Comparison of ENCODE assay signal across 38 cellular contexts in genomic region chr9:133173056-133173455, GRCh38. TPM values are rescaled to one million over a fixed set of nuclear protein-coding genes. Genes with fewer than 3 reads are reported as not detected.
"Had no signal": no experiment of that assay in that cellular context is flagged by ENCODE, and none has a peak within 500 bp of the region (broad histone marks: within the 10 kb centered on the region; RNA-seq: fewer than 3 reads in every experiment).

No MANE protein-coding gene starts in this region.

- H3K27ac Mint-ChIP-seq: activated B cell treated with CpG ODN at 0.5 μM for 24 hours; activated CD4-positive, alpha-beta T cell treated with anti-CD3 and anti-CD28 coated beads, Interleukin-2, amount 10 ng/mL, durations not matched to agents 24 days and 14 days; activated CD8-positive, alpha-beta T cell treated with anti-CD3 and anti-CD28 coated beads for 36 hours; activated naive CD4-positive, alpha-beta T cell treated with anti-CD3 and anti-CD28 coated beads for 36 hours; activated naive CD4-positive, alpha-beta T cell treated with anti-CD3 and anti-CD28 coated beads, Interleukin-2, amount 50 U/mL, for 72 hours; activated naive CD8-positive, alpha-beta T cell treated with anti-CD3 and anti-CD28 coated beads for 36 hours; activated T-cell treated with anti-CD3 and anti-CD28 coated beads, Interleukin-2, amount 50 U/mL, for 72 hours; activated T-helper 1 cell treated with anti-CD3 and anti-CD28 coated beads, Interleukin-12 subunit alpha, Interleukin-12 subunit beta, Interleukin-2, Interleukin-4 antibody, amounts not matched to agents 30 ng/mL and 10 ng/mL and 1 ng/mL, durations not matched to agents 14 hours and 24 hours and 36 hours; activated T-helper 17 cell treated with anti-CD3 and anti-CD28 coated beads, Interleukin-2, amount 50 U/mL, for 72 hours; T-helper 1 cell treated with Interleukin-12 subunit alpha and Interleukin-12 subunit beta and Interleukin-4 antibody, amounts not matched to agents 30 μg/mL and 1 μg/mL, for 36 hours; T-helper 2 cell treated with Interferon-gamma antibody and Interleukin-4, amounts not matched to agents 5 μg/mL and 100 μg/mL, for 36 hours had no signal

- H3K4me1 Mint-ChIP-seq: activated CD4-positive, alpha-beta T cell treated with anti-CD3 and anti-CD28 coated beads, Interleukin-2, amount 10 ng/mL, durations not matched to agents 24 days and 14 days; activated naive CD8-positive, alpha-beta T cell treated with anti-CD3 and anti-CD28 coated beads for 36 hours; activated T-helper 17 cell treated with anti-CD3 and anti-CD28 coated beads, Interleukin-2, amount 50 U/mL, for 72 hours had no signal

- H3K36me3 ChIP-seq: adrenal gland, brain microvascular endothelial cell, breast epithelium had no signal

- H3K27me3 ChIP-seq: adrenal gland, body of pancreas had no signal

- H3K36me3 Mint-ChIP-seq: activated naive CD4-positive, alpha-beta T cell treated with anti-CD3 and anti-CD28 coated beads, Interleukin-2, amount 50 U/mL, for 72 hours; activated naive CD8-positive, alpha-beta T cell treated with anti-CD3 and anti-CD28 coated beads for 36 hours had no signal

- H3K27ac ChIP-seq: adrenal gland, body of pancreas, brain microvascular endothelial cell, breast epithelium, VCaP had no signal

- H3K4me3 Mint-ChIP-seq: activated B cell treated with CpG ODN at 0.5 μM for 24 hours; activated CD4-positive, alpha-beta T cell treated with anti-CD3 and anti-CD28 coated beads, Interleukin-2, amount 10 ng/mL, durations not matched to agents 24 days and 14 days; activated CD8-positive, alpha-beta T cell treated with anti-CD3 and anti-CD28 coated beads for 36 hours; activated naive CD4-positive, alpha-beta T cell treated with anti-CD3 and anti-CD28 coated beads for 36 hours; activated naive CD8-positive, alpha-beta T cell treated with anti-CD3 and anti-CD28 coated beads for 36 hours; activated T-cell treated with anti-CD3 and anti-CD28 coated beads, Interleukin-2, amount 50 U/mL, for 4 hours; activated T-cell treated with anti-CD3 and anti-CD28 coated beads, Interleukin-2, amount 50 U/mL, for 72 hours; activated T-helper 1 cell treated with anti-CD3 and anti-CD28 coated beads, Interleukin-12 subunit alpha, Interleukin-12 subunit beta, Interleukin-2, Interleukin-4 antibody, amounts not matched to agents 30 ng/mL and 10 ng/mL and 1 ng/mL, durations not matched to agents 14 hours and 24 hours and 36 hours; activated T-helper 17 cell treated with anti-CD3 and anti-CD28 coated beads, Interleukin-2, amount 50 U/mL, for 72 hours; T-helper 1 cell treated with Interleukin-12 subunit alpha and Interleukin-12 subunit beta and Interleukin-4 antibody, amounts not matched to agents 30 μg/mL and 1 μg/mL, for 36 hours; T-helper 2 cell treated with Interferon-gamma antibody and Interleukin-4, amounts not matched to agents 5 μg/mL and 100 μg/mL, for 36 hours had no signal

- H3K4me1 ChIP-seq: adrenal gland, body of pancreas, breast epithelium had no signal

- H3K27me3 Mint-ChIP-seq: activated naive CD8-positive, alpha-beta T cell treated with anti-CD3 and anti-CD28 coated beads for 36 hours; activated T-helper 17 cell treated with anti-CD3 and anti-CD28 coated beads, Interleukin-2, amount 50 U/mL, for 72 hours had no signal

- H3K4me3 ChIP-seq: adrenal gland, body of pancreas, breast epithelium had no signal

- DNase-seq: activated B cell treated with CpG ODN at 0.5 μM for 24 hours; activated CD4-positive, alpha-beta T cell treated with anti-CD3 and anti-CD28 coated beads for 4 hours; activated CD4-positive, alpha-beta T cell treated with anti-CD3 and anti-CD28 coated beads, Interleukin-2, amount 10 ng/mL, durations not matched to agents 24 days and 14 days; activated CD4-positive, alpha-beta T cell treated with anti-CD3 and anti-CD28 coated beads, Interleukin-2, amount 50 U/mL, for 1 hour; activated CD4-positive, alpha-beta T cell treated with anti-CD3 and anti-CD28 coated beads, Interleukin-2, amount 50 U/mL, for 4 hours; activated CD4-positive, CD25-positive, alpha-beta regulatory T cell treated with anti-CD3 and anti-CD28 coated beads, Interleukin-2, amount 50 U/mL, for 72 hours; activated CD8-positive, alpha-beta memory T cell treated with anti-CD3 and anti-CD28 coated beads, Interleukin-2, amount 50 U/mL, for 4 hours; activated CD8-positive, alpha-beta T cell treated with anti-CD3 and anti-CD28 coated beads for 36 hours; activated effector memory CD4-positive, alpha-beta T cell treated with anti-CD3 and anti-CD28 coated beads, Interleukin-2, amount 50 U/mL, for 16 hours; activated gamma-delta T cell treated with Interleukin-2 at 50 U/mL for 16 hours; activated naive CD4-positive, alpha-beta T cell; activated naive CD4-positive, alpha-beta T cell treated with anti-CD3 and anti-CD28 coated beads for 36 hours; activated naive CD4-positive, alpha-beta T cell treated with anti-CD3 and anti-CD28 coated beads, Interleukin-2, amount 50 U/mL, for 16 hours; activated naive CD8-positive, alpha-beta T cell treated with anti-CD3 and anti-CD28 coated beads for 36 hours; activated T-cell treated with anti-CD3 and anti-CD28 coated beads for 4 hours; activated T-cell treated with anti-CD3 and anti-CD28 coated beads, Interleukin-2, amount 50 U/mL, for 1 hour; activated T-cell treated with anti-CD3 and anti-CD28 coated beads, Interleukin-2, amount 50 U/mL, for 4 hours; activated T-cell treated with anti-CD3 and anti-CD28 coated beads, Interleukin-2, amount 50 U/mL, for 72 hours; amniotic stem cell; body of pancreas; brain microvascular endothelial cell; central memory CD4-positive, alpha-beta T cell; SW 1271; T-helper 1 cell; T-helper 2 cell; T-helper 9 cell had no signal

- H3K9me3 Mint-ChIP-seq: activated B cell treated with CpG ODN at 0.5 μM for 24 hours; activated CD4-positive, alpha-beta T cell treated with anti-CD3 and anti-CD28 coated beads, Interleukin-2, amount 10 ng/mL, durations not matched to agents 24 days and 14 days; activated CD8-positive, alpha-beta T cell treated with anti-CD3 and anti-CD28 coated beads for 36 hours; activated naive CD4-positive, alpha-beta T cell treated with anti-CD3 and anti-CD28 coated beads for 36 hours; activated naive CD4-positive, alpha-beta T cell treated with anti-CD3 and anti-CD28 coated beads, Interleukin-2, amount 50 U/mL, for 72 hours; activated naive CD8-positive, alpha-beta T cell treated with anti-CD3 and anti-CD28 coated beads for 36 hours; activated T-cell treated with anti-CD3 and anti-CD28 coated beads, Interleukin-2, amount 50 U/mL, for 4 hours; activated T-cell treated with anti-CD3 and anti-CD28 coated beads, Interleukin-2, amount 50 U/mL, for 72 hours; activated T-helper 1 cell treated with anti-CD3 and anti-CD28 coated beads, Interleukin-12 subunit alpha, Interleukin-12 subunit beta, Interleukin-2, Interleukin-4 antibody, amounts not matched to agents 30 ng/mL and 10 ng/mL and 1 ng/mL, durations not matched to agents 14 hours and 24 hours and 36 hours; activated T-helper 17 cell treated with anti-CD3 and anti-CD28 coated beads, Interleukin-2, amount 50 U/mL, for 72 hours; T-helper 1 cell treated with Interleukin-12 subunit alpha and Interleukin-12 subunit beta and Interleukin-4 antibody, amounts not matched to agents 30 μg/mL and 1 μg/mL, for 36 hours; T-helper 2 cell treated with Interferon-gamma antibody and Interleukin-4, amounts not matched to agents 5 μg/mL and 100 μg/mL, for 36 hours had no signal

- H3K9me3 ChIP-seq: adrenal gland, body of pancreas, breast epithelium had no signal

RNA-seq across cellular contexts. Expression of gene OBP2B, which starts 36.0 kb away (rescaled TPM):
- total RNA-seq: activated B cell treated with CpG ODN at 0.5 μM for 24 hours; activated CD4-positive, alpha-beta T cell treated with anti-CD3 and anti-CD28 coated beads, Interleukin-2, amount 10 ng/mL, durations not matched to agents 24 days and 14 days; activated CD8-positive, alpha-beta memory T cell treated with anti-CD3 and anti-CD28 coated beads for 36 hours; activated CD8-positive, alpha-beta T cell treated with anti-CD3 and anti-CD28 coated beads for 36 hours; activated naive CD4-positive, alpha-beta T cell treated with anti-CD3 and anti-CD28 coated beads for 36 hours; activated naive CD4-positive, alpha-beta T cell treated with anti-CD3 and anti-CD28 coated beads, Interleukin-2, amount 50 U/mL, for 72 hours; activated naive CD8-positive, alpha-beta T cell treated with anti-CD3 and anti-CD28 coated beads for 36 hours; activated T-cell treated with anti-CD3 and anti-CD28 coated beads, Interleukin-2, amount 50 U/mL, for 4 hours; activated T-cell treated with anti-CD3 and anti-CD28 coated beads, Interleukin-2, amount 50 U/mL, for 72 hours; activated T-helper 1 cell treated with anti-CD3 and anti-CD28 coated beads, Interleukin-12 subunit alpha, Interleukin-12 subunit beta, Interleukin-2, Interleukin-4 antibody, amounts not matched to agents 30 ng/mL and 10 ng/mL and 1 ng/mL, durations not matched to agents 14 hours and 24 hours and 36 hours; activated T-helper 17 cell treated with anti-CD3 and anti-CD28 coated beads, Interleukin-2, amount 50 U/mL, for 72 hours; aorta; astrocyte; body of pancreas; cardiac septum had no signal
- polyA plus RNA-seq: adrenal gland, aorta had no signal
